In genomic region chr2:132881540-132881939, GRCh38 we compare ENCODE assay signal across 9 cellular contexts.
"Had no signal": no experiment of that assay in that cellular context is flagged by ENCODE, and none has a peak within 500 bp of the region (broad histone marks: within the 10 kb centered on the region; RNA-seq: fewer than 3 reads in every experiment).

No MANE protein-coding gene starts in this region.

- DNase-seq: GM23248, GOT3, H7, H9, HCEC 1CT, HFFc6 had no signal

- H3K9me3 ChIP-seq: HAP-1 had no signal

- H3K4me3 Mint-ChIP-seq: GM23338, H9, HFFc6 had no signal

- H3K4me1 Mint-ChIP-seq: GM23338, H9 had no signal

- H3K4me3 ChIP-seq: GM23248, GM23338, HAP-1 had no signal

- H3K9me3 Mint-ChIP-seq: HFFc6 had no signal

- H3K4me1 ChIP-seq: HAP-1 had no signal

- H3K27ac Mint-ChIP-seq: GM23338, H9, HFFc6 had no signal

- H3K27ac ChIP-seq: GM23248 had no signal

- H3K36me3 ChIP-seq: HAP-1 had no signal

- ATAC-seq: GM23338, HCT116 had no signal
